22 cellular contexts compared by ENCODE assay signal in the genomic region with DNA sequence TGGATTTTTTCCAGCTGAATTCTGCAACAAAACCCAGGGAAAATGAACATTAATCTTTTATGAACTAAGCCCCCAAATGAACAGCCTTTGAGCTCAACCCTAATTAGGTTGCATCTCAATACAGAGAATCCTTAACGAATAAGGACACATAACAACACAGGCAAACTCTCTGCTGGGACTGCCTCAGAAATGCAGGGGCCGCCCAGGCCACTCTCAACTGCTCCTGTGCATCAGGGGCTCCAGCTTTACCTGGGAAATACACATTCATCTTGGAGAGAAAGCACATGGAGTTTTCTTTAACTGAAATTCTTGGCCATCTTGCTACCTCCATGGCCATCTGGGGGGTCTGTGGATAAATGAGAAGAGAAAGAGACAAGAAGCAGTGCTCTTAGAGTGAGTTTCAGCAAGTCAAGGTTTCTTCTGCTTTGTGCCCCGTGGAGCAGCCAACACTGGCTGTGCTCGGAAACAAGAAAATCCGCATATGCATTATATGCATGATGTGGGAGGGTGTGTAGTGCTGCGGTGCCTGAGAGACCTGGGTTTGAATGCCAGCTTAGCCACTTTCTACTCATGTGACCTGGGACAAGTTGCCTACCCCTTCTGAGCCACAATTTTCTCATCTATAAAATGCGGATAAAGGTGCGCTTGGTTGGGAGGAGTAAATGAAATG.
"Had no signal": no experiment of that assay in that cellular context is flagged by ENCODE, and none has a peak within 500 bp of the region (broad histone marks: within the 10 kb centered on the region; RNA-seq: fewer than 3 reads in every experiment).

No MANE protein-coding gene starts in this region.

- H3K27me3 ChIP-seq: MG63 had no signal

- ATAC-seq: HepG2 had no signal

- H3K9me3 ChIP-seq: MG63, SK-N-SH had no signal

- H3K27ac ChIP-seq: RWPE1 had no signal

- H3K36me3 ChIP-seq: MG63 had no signal

- DNase-seq: IMR-90, Karpas-422, KG1, MG63, NCI-H1092, NCI-H1105 treated with DMSO at 0.1 percent for 48 hours, NCI-H1417 treated with DMSO at 0.1 percent for 48 hours, NCI-H146, NCI-H1694 treated with DMSO at 0.1 percent for 48 hours, NCI-H1930, NCI-H2081, NCI-H2107, NCI-H2227 treated with DMSO at 0.1 percent for 48 hours, NCI-H446, NCI-H510A, NCI-H524 treated with DMSO at 0.1 percent for 48 hours, NCI-H748 treated with DMSO at 0.1 percent for 48 hours, SHP77, SK-N-SH, SW 1271 had no signal

- H3K4me3 ChIP-seq: MG63 had no signal
